ENCODE assay signal across 1 cellular context in genomic region chr18:22838639-22839487, GRCh38.
TF ChIP-seq lines count a peak whose summit lies in the region.

No MANE protein-coding gene starts in this region.

TF ChIP-seq in GM23338, 12 proteins besides CTCF, POLR2A, EP300 and RAD21 (continued from another document):
- no peak for TF ChIP-seq ZNF462 (CRISPR knock-in tag; IDR thresholded peaks at IDR 0.05)
- no peak for TF ChIP-seq CREB1 (CRISPR knock-in tag; IDR thresholded peaks at IDR 0.05; ENCODE audit: low read depth)
- TF ChIP-seq EZH2 (IDR thresholded peaks at IDR 0.05; ENCODE audit: low read depth, unreplicated experiment) = no peak
- no peak for TF ChIP-seq ETS1 (IDR thresholded peaks at IDR 0.05)
- no peak for TF ChIP-seq STAT1 (IDR thresholded peaks at IDR 0.05; ENCODE audit: unreplicated experiment)
- TF ChIP-seq ZNF114 (CRISPR knock-in tag; IDR thresholded peaks at IDR 0.05) = no peak
- TF ChIP-seq REST (IDR thresholded peaks at IDR 0.05; ENCODE audit: unreplicated experiment) = no peak
- no peak for TF ChIP-seq EZH2phosphoT487 (IDR thresholded peaks at IDR 0.05; ENCODE audit: unreplicated experiment)
